In the genomic region with DNA sequence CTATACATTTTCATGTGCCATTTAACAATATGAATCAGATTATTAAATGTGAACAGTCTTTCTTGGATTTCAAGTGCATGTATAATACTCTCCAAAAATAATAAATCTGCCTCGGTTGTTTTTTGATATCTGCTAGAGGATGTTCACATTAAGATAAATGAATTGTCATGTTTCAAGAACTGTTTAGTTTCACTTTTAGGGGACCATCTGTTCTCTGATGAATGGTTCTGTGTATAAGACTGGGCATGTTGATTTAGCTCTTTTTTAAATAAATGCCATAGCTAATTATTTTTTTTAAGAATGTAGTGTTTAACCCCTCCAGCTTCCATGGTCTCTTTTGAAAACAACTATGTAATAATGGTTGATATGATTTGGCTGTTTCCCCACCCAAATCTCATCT, we compare ENCODE assay signal across 24 cellular contexts.
"Had no signal": no experiment of that assay in that cellular context is flagged by ENCODE, and none has a peak within 500 bp of the region (broad histone marks: within the 10 kb centered on the region; RNA-seq: fewer than 3 reads in every experiment).

No MANE protein-coding gene starts in this region.

- H3K27ac ChIP-seq: adrenal gland, ascending aorta, brain microvascular endothelial cell, gastrocnemius medialis, left ventricle myocardium inferior, neutrophil, pancreas, psoas muscle, right atrium auricular region, tibial nerve had no signal

- DNase-seq: activated CD4-positive, alpha-beta T cell treated with anti-CD3 and anti-CD28 coated beads for 1 hour; activated CD8-positive, alpha-beta memory T cell treated with anti-CD3 and anti-CD28 coated beads, Interleukin-2, amount 50 U/mL, for 4 hours; activated T-cell treated with anti-CD3 and anti-CD28 coated beads, Interleukin-2, amount 50 U/mL, for 24 hours; adrenal gland; brain microvascular endothelial cell; caudate nucleus; dermis blood vessel endothelial cell; effector CD8-positive, alpha-beta T cell; gastrocnemius medialis; hippocampal formation; kidney glomerular epithelial cell; left ventricle myocardium inferior; pancreas; psoas muscle; stimulated activated CD4-positive, alpha-beta T cell treated with anti-CD3 and anti-CD28 coated beads, Interleukin-2, amount 100 ng/mL, for 24 hours; stimulated activated naive CD8-positive, alpha-beta T cell treated with anti-CD3 and anti-CD28 coated beads, Interleukin-15, amount 100 ng/mL, for 72 hours; T-helper 9 cell had no signal

- H3K36me3 ChIP-seq: adrenal gland, ascending aorta, brain microvascular endothelial cell, gastrocnemius medialis, left ventricle myocardium inferior, neutrophil, pancreas, right atrium auricular region, tibial nerve had no signal

- ATAC-seq: activated naive CD4-positive, alpha-beta T cell treated with anti-CD3 and anti-CD28 coated beads, Interleukin-2, amount 50 U/mL, for 72 hours; activated T-helper 17 cell treated with anti-CD3 and anti-CD28 coated beads, Interleukin-2, amount 50 U/mL, for 72 hours; gastrocnemius medialis; pancreas; psoas muscle; stimulated activated effector memory CD8-positive, alpha-beta T cell treated with anti-CD3 and anti-CD28 coated beads, Interleukin-12 subunit alpha, Interleukin-12 subunit beta, amount 100 ng/mL, for 72 hours; stimulated activated naive CD8-positive, alpha-beta T cell treated with anti-CD3 and anti-CD28 coated beads, Interleukin-15, amount 100 ng/mL, for 72 hours had no signal

- H3K9me3 ChIP-seq: adrenal gland, ascending aorta, gastrocnemius medialis, neutrophil, pancreas, psoas muscle, right atrium auricular region had no signal

- H3K4me1 ChIP-seq: adrenal gland, ascending aorta, gastrocnemius medialis, left ventricle myocardium inferior, pancreas, psoas muscle, right atrium auricular region, tibial nerve had no signal

- H3K4me3 ChIP-seq: adrenal gland, ascending aorta, gastrocnemius medialis, left ventricle myocardium inferior, pancreas, psoas muscle, right atrium auricular region, tibial nerve had no signal

- H3K27me3 ChIP-seq: adrenal gland, ascending aorta, brain microvascular endothelial cell, gastrocnemius medialis, neutrophil, pancreas, right atrium auricular region, tibial nerve had no signal
